ENCODE assay signal across 7 cellular contexts in genomic region chr22:26674211-26675190, GRCh38. TPM values are rescaled to one million over a fixed set of nuclear protein-coding genes. Genes with fewer than 3 reads are reported as not detected.
DNase-seq lines count a peak whose midpoint lies in the region; ATAC-seq, FAIRE-seq and TF ChIP-seq lines count a peak whose summit lies in the region.

No MANE protein-coding gene starts in this region.

- H3K27me3 ChIP-seq in PC-3 (ENCODE audit: low read length) (no peaks in the 10 kb centered on the region), duodenal mucosa (ENCODE audit: control insufficient read depth in 1 of 2, insufficient read depth in 2 of 2, low read length in 2 of 2) (no peaks in the 10 kb centered on the region)

- ATAC-seq in PC-3, result no peak

- H3K36me3 ChIP-seq in PC-3 (ENCODE audit: low read depth, low read length) (no peaks in the 10 kb centered on the region), duodenal mucosa (ENCODE audit: control insufficient read depth in 1 of 2, insufficient read depth in 2 of 2, low read length in 2 of 2) (no peaks in the 10 kb centered on the region)

- no peak overlapping the region for H3K27ac ChIP-seq in PC-3 (ENCODE audit: low read length)
- H3K27ac ChIP-seq in duodenal mucosa (ENCODE audit: low read depth, low read length), result no peak overlapping the region

- peaks cover 19% of the 10 kb centered on the region for H3K79me2 ChIP-seq in PC-3 (ENCODE audit: low read length)

- no peak overlapping the region for H2AFZ ChIP-seq in PC-3 (ENCODE audit: low read length)

- DNase-seq in GM12892 (ENCODE audit: insufficient read length) (no peak), PC-3 (no peak), skeletal muscle cell (ENCODE audit: low read depth) (no peak), G401 (ENCODE audit: low spot score) (no peak), NCI-H2227 treated with DMSO at 0.1 percent for 48 hours (lab: John Stamatoyannopoulos, UW) (no peak)
- no peak for DNase-seq in central memory CD4-positive, alpha-beta T cell

- H3K9me2 ChIP-seq in PC-3 (replicated peaks; ENCODE audit: low read length), result no peaks in the 10 kb centered on the region

- TF ChIP-seq POLR2A in GM12892 (IDR thresholded peaks at IDR 0.05; ENCODE audit: low read depth, low read length), result no peak; the same call in none of the 2 replicates

- peak overlapping the region; percentile 98 for H3K4me2 ChIP-seq in PC-3 (ENCODE audit: low read length)

- H3K4me1 ChIP-seq in PC-3 (ENCODE audit: insufficient read depth, low read length) (peaks cover 16% of the 10 kb centered on the region), duodenal mucosa (ENCODE audit: control insufficient read depth in 1 of 2, insufficient read depth in 2 of 2, low read length in 2 of 2) (peaks cover 33% of the 10 kb centered on the region in 2 donors)

- no peaks in the 10 kb centered on the region for H4K20me1 ChIP-seq in PC-3 (ENCODE audit: low read length)

- FAIRE-seq in GM12892 (lab: Jason Lieb, UNC), result peak; percentile 82

- H3K9me3 ChIP-seq in PC-3 (ENCODE audit: low read length) (no peaks in the 10 kb centered on the region), duodenal mucosa (ENCODE audit: control insufficient read depth in 1 of 2, low read length in 2 of 2) (no peaks in the 10 kb centered on the region)

- intact Hi-C loops in PC-3 (cut with micrococcal nuclease), result loop anchor here (5.0 to 10.0 kb wide), 2 partner anchors 70 to 88 kb away; no protein-coding TSS in a partner anchor

- in situ Hi-C loops in G401 (cut with HindIII; ENCODE audit: low sequenced_read_pairs), result no loop called here

- CTCF ChIA-PET in PC-3 (lab: Charles Lee), result no interaction called here

- peak overlapping the region; percentile 85; the same call in 1 of the 2 replicates for H3K4me3 ChIP-seq in PC-3 (ENCODE audit: low read length)
- peak overlapping the region; percentile 88 to 94 for H3K4me3 ChIP-seq in duodenal mucosa (ENCODE audit: low read depth in 1 of 2, low read length in 2 of 2)
- peak overlapping the region; percentile 88 for H3K4me3 ChIP-seq in skeletal muscle cell (ENCODE audit: low read depth, low read length)

- no peak for TF ChIP-seq CTCF in PC-3 (conservative IDR thresholded peaks at IDR 0.05; ENCODE audit: low read depth, low read length)

- no peak overlapping the region for H3K9ac ChIP-seq in PC-3 (ENCODE audit: low read length)
- H3K9ac ChIP-seq in duodenal mucosa (ENCODE audit: low read depth in 1 of 2, low read length in 2 of 2), result peak overlapping the region in 1 of 2 donors; percentile 94

- peaks cover 4% of the 10 kb centered on the region for H3F3A ChIP-seq in PC-3 (ENCODE audit: low read length, unreplicated experiment)

- POLR2A ChIA-PET in PC-3 (lab: Charles Lee; ENCODE audit: unreplicated experiment), result no interaction called here

- no TSS peak for BruUV-seq in PC-3 (replicated peaks; lab: Mats Ljungman, UMichigan)

RNA-seq across cellular contexts. Expression of gene MIAT, which starts 17.1 kb away (rescaled TPM):
- 10.0 TPM for polyA plus RNA-seq in GM12892 (2012; ENCODE audit: missing spikeins)
- total RNA-seq in PC-3 (2014; rRNA removed), result 0.15 and 0.23 TPM in 2 replicates
- total RNA-seq in G401 (2014; rRNA removed; shearing (Covaris generic)), result 0.14 TPM in 1 of 2 replicates, not detected in the other

RNA-seq across cellular contexts. Expression of gene CRYBA4, which starts 52.7 kb away (rescaled TPM):
- not detected for polyA plus RNA-seq in GM12892 (2012; ENCODE audit: missing spikeins)
- not detected in 2 replicates for total RNA-seq in PC-3 (2014; rRNA removed)
- total RNA-seq in G401 (2014; rRNA removed; shearing (Covaris generic)), result not detected in 2 replicates

RNA-seq across cellular contexts. Expression of gene CRYBB1, which starts 56.7 kb away (rescaled TPM):
- polyA plus RNA-seq in GM12892 (2012; ENCODE audit: missing spikeins), result not detected
- not detected in 2 replicates for total RNA-seq in PC-3 (2014; rRNA removed)
- not detected in 2 replicates for total RNA-seq in G401 (2014; rRNA removed; shearing (Covaris generic))
